Comparison of ENCODE assay signal across 17 cellular contexts in the genomic region with DNA sequence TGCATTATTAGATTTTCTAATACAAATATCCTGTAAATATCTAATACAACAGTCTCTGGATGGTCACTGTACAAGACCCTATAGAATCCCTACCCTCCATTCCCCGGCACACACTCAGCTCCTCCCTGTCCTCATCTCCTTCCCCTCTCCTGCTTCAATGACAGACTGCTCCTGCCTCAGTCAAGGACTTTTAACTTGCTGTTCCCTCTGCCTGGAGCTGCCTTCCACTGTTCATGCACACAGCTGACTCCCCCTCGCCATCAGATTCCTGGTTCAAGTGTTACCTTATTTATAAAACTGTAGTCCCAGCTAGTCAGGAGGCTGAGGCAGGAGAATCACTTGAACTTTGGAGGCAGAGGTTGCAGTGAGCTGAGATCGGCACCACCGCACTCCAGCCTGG. TPM values are rescaled to one million over a fixed set of nuclear protein-coding genes. Genes with fewer than 3 reads are reported as not detected.
DNase-seq lines count a peak whose midpoint lies in the region; ATAC-seq and TF ChIP-seq lines count a peak whose summit lies in the region.
"Had no signal": no experiment of that assay in that cellular context is flagged by ENCODE, and none has a peak within 500 bp of the region (broad histone marks: within the 10 kb centered on the region; RNA-seq: fewer than 3 reads in every experiment).

No MANE protein-coding gene starts in this region.

- no peak for TF ChIP-seq EP300 in SK-N-SH (IDR thresholded peaks at IDR 0.05; ENCODE audit: borderline replicate concordance in 1 of 2, low read depth in 1 of 2, low read length in 1 of 2)

- H3K4me2 ChIP-seq in SK-N-SH: no peak overlapping the region

- 84% methylated on average over 4 of the region's 4 CpGs for WGBS in SK-N-SH (ENCODE audit: low lambda C conversion rate)

- H3K9me3 ChIP-seq in SK-N-SH: no peaks in the 10 kb centered on the region
- H3K9me3 ChIP-seq in SK-N-MC (ENCODE audit: low read depth, low read length): no peaks in the 10 kb centered on the region

- H3K27me3 ChIP-seq in SK-N-SH (ENCODE audit: insufficient read depth): no peaks in the 10 kb centered on the region

- peaks cover 18 to 20% of the 10 kb centered on the region in 2 experiments for H3K4me1 ChIP-seq in SK-N-SH (ENCODE audit: control insufficient read depth in 1 of 2, insufficient read depth in 2 of 2, low read depth in 1 of 2, low read length in 1 of 2)

- H3K36me3 ChIP-seq in SK-N-SH (replicated peaks in 1 of 2; ENCODE audit: control insufficient read depth in 1 of 2, insufficient read depth in 2 of 2, low read length in 1 of 2): no peaks in the 10 kb centered on the region
- no peaks in the 10 kb centered on the region for H3K36me3 ChIP-seq in SK-N-MC (ENCODE audit: insufficient read depth, low read length)

- POLR2A ChIA-PET in SK-N-SH (lab: Yijun Ruan, JAX): no interaction called here

- no peaks in the 10 kb centered on the region for H4K20me1 ChIP-seq in SK-N-SH (ENCODE audit: insufficient read depth)

- H3K4me3 ChIP-seq in SK-N-SH (ENCODE audit: low read depth in 2 of 2, low read length in 1 of 2): no peak overlapping the region
- H3K4me3 ChIP-seq in SK-N-MC: no peak overlapping the region
- H3K4me3 ChIP-seq: GM23248 had no signal

- CTCF ChIA-PET in SK-N-SH (lab: Yijun Ruan, JAX): interaction anchor here (1.0 to 1.6 kb wide), 2 partner anchors 14 to 50 kb away, joined by 3 to 4 read pairs; no protein-coding TSS in a partner anchor

- peak overlapping the region; percentile 55 for H3K27ac Mint-ChIP-seq in mesothelial cell of epicardium
- H3K27ac Mint-ChIP-seq: CD14-positive monocyte; CD8-positive, alpha-beta T cell; H9 had no signal

- TF ChIP-seq RAD21 in SK-N-SH (IDR thresholded peaks at IDR 0.05; ENCODE audit: low read length): no peak

- H3K9me2 ChIP-seq in SK-N-SH: no peaks in the 10 kb centered on the region

- TF ChIP-seq CTCF in SK-N-SH (IDR thresholded peaks at IDR 0.05): no peak
- TF ChIP-seq CTCF in mesothelial cell of epicardium (IDR thresholded peaks at IDR 0.05; ENCODE audit: unreplicated experiment): no peak

- H3K4me1 Mint-ChIP-seq in mesothelial cell of epicardium: peaks cover 60% of the 10 kb centered on the region
- H3K4me1 Mint-ChIP-seq: CD14-positive monocyte had no signal

- no peak overlapping the region for H3K4me3 Mint-ChIP-seq in mesothelial cell of epicardium
- H3K4me3 Mint-ChIP-seq: CD14-positive monocyte; CD8-positive, alpha-beta T cell; H9 had no signal

- H3K27ac ChIP-seq in SK-N-SH (ENCODE audit: low read depth in 2 of 2, low read length in 1 of 2) (no peak overlapping the region), SK-N-MC (0 out of 2 replicates have a peak overlapping the region, but pooled peaks have one; percentile 17)
- H3K27ac ChIP-seq: 22Rv1, GM23248 had no signal

- ATAC-seq in SK-N-SH treated with all-trans-retinoic acid at 6 μM for 48 hours: no peak
- ATAC-seq: CD8-positive, alpha-beta T cell; HepG2 had no signal

- no peaks in the 10 kb centered on the region for H3K36me3 Mint-ChIP-seq in mesothelial cell of epicardium
- H3K36me3 Mint-ChIP-seq: CD14-positive monocyte; CD8-positive, alpha-beta T cell had no signal

- H3K9ac ChIP-seq in SK-N-SH (no peak overlapping the region), SK-N-MC (ENCODE audit: insufficient read length) (peak overlapping the region; percentile 29)
- H3K9ac ChIP-seq: GM23248 had no signal

- H2AFZ ChIP-seq in SK-N-SH (ENCODE audit: low read depth): peak overlapping the region; percentile 57; the same call in 1 of the 2 replicates
- H2AFZ ChIP-seq: GM23248 had no signal

- peaks cover 4% of the 10 kb centered on the region for H3F3A ChIP-seq in SK-N-SH (replicated peaks; ENCODE audit: insufficient read depth)

- H3K27me3 Mint-ChIP-seq in mesothelial cell of epicardium (ENCODE audit: low read depth): no peaks in the 10 kb centered on the region

- DNase-seq in SK-N-SH: no peak
- DNase-seq in SK-N-MC (ENCODE audit: low read depth, low spot score): no peak
- no peak for DNase-seq in mesothelial cell of epicardium (ENCODE audit: low spot score in 2 of 2, unreplicated experiment in 2 of 2)
- no peak for DNase-seq in amniotic stem cell (lab: John Stamatoyannopoulos, UW)
- no peak for DNase-seq in stimulated activated CD4-positive, alpha-beta T cell treated with anti-CD3 and anti-CD28 coated beads, Interleukin-15, amount 100 ng/mL, for 24 hours
- no peak for DNase-seq in activated gamma-delta T cell treated with Interleukin-2 at 50 U/mL for 16 hours
- no peak for DNase-seq in NCI-H2171 (lab: John Stamatoyannopoulos, UW)
- DNase-seq: CD8-positive, alpha-beta T cell; COR-L47; DND-41; GF-D8; GM23248; H9 had no signal

- no peaks in the 10 kb centered on the region for H3K9me3 Mint-ChIP-seq in mesothelial cell of epicardium
- H3K9me3 Mint-ChIP-seq: CD14-positive monocyte; CD8-positive, alpha-beta T cell; H9 had no signal

- H3K79me2 ChIP-seq in SK-N-SH (ENCODE audit: insufficient read depth): no peaks in the 10 kb centered on the region

TF ChIP-seq in SK-N-SH, 30 proteins besides CTCF, POLR2A, EP300 and RAD21 (continues in another document):
- TF ChIP-seq TAF1 (IDR thresholded peaks at IDR 0.05; ENCODE audit: borderline replicate concordance, low read depth, low read length) (no peak), RXRA (IDR thresholded peaks at IDR 0.05; ENCODE audit: borderline replicate concordance, low read depth) (no peak), NRF1 (IDR thresholded peaks at IDR 0.05; ENCODE audit: low read depth, low read length) (no peak), MXI1 (IDR thresholded peaks at IDR 0.05; ENCODE audit: low read depth, low read length) (no peak), JUND (IDR thresholded peaks at IDR 0.05) (no peak), RCOR1 (IDR thresholded peaks at IDR 0.05; ENCODE audit: low read length) (no peak), RFX5 (IDR thresholded peaks at IDR 0.05; ENCODE audit: low read length) (no peak), TEAD4 (IDR thresholded peaks at IDR 0.05; ENCODE audit: borderline replicate concordance, insufficient read depth) (no peak)
- TF ChIP-seq, protein P1, sequence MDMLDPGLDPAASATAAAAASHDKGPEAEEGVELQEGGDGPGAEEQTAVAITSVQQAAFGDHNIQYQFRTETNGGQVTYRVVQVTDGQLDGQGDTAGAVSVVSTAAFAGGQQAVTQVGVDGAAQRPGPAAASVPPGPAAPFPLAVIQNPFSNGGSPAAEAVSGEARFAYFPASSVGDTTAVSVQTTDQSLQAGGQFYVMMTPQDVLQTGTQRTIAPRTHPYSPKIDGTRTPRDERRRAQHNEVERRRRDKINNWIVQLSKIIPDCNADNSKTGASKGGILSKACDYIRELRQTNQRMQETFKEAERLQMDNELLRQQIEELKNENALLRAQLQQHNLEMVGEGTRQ (IDR thresholded peaks at IDR 0.05; ENCODE audit: borderline replicate concordance, low read depth, low read length): no peak
- TF ChIP-seq, protein P2, sequence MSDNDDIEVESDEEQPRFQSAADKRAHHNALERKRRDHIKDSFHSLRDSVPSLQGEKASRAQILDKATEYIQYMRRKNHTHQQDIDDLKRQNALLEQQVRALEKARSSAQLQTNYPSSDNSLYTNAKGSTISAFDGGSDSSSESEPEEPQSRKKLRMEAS (IDR thresholded peaks at IDR 0.05; ENCODE audit: low read depth): no peak

TF ChIP-seq in SK-N-SH treated with all-trans-retinoic acid at 6 μM for 48 hours, 23 proteins besides CTCF, POLR2A, EP300 and RAD21 (continues in another document):
- TF ChIP-seq, protein P3, sequence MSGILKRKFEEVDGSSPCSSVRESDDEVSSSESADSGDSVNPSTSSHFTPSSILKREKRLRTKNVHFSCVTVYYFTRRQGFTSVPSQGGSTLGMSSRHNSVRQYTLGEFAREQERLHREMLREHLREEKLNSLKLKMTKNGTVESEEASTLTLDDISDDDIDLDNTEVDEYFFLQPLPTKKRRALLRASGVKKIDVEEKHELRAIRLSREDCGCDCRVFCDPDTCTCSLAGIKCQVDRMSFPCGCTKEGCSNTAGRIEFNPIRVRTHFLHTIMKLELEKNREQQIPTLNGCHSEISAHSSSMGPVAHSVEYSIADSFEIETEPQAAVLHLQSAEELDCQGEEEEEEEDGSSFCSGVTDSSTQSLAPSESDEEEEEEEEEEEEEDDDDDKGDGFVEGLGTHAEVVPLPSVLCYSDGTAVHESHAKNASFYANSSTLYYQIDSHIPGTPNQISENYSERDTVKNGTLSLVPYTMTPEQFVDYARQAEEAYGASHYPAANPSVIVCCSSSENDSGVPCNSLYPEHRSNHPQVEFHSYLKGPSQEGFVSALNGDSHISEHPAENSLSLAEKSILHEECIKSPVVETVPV (CRISPR knock-in tag; IDR thresholded peaks at IDR 0.05): no peak
- TF ChIP-seq SNAI2 (CRISPR knock-in tag; IDR thresholded peaks at IDR 0.05): no peak
- TF ChIP-seq, protein P4, sequence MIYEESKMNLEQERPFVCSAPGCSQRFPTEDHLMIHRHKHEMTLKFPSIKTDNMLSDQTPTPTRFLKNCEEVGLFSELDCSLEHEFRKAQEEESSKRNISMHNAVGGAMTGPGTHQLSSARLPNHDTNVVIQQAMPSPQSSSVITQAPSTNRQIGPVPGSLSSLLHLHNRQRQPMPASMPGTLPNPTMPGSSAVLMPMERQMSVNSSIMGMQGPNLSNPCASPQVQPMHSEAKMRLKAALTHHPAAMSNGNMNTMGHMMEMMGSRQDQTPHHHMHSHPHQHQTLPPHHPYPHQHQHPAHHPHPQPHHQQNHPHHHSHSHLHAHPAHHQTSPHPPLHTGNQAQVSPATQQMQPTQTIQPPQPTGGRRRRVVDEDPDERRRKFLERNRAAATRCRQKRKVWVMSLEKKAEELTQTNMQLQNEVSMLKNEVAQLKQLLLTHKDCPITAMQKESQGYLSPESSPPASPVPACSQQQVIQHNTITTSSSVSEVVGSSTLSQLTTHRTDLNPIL (CRISPR knock-in tag; IDR thresholded peaks at IDR 0.05; ENCODE audit: low read depth): no peak
- no peak for TF ChIP-seq BACH2 (CRISPR knock-in tag; IDR thresholded peaks at IDR 0.05; ENCODE audit: borderline replicate concordance)
- TF ChIP-seq ZFP30 (CRISPR knock-in tag; IDR thresholded peaks at IDR 0.05): no peak
- TF ChIP-seq TOX (CRISPR knock-in tag; IDR thresholded peaks at IDR 0.05; ENCODE audit: borderline replicate concordance): no peak
- TF ChIP-seq ZFP3 (CRISPR knock-in tag; IDR thresholded peaks at IDR 0.05): no peak
- TF ChIP-seq TCF4 (CRISPR knock-in tag; IDR thresholded peaks at IDR 0.05; ENCODE audit: borderline replicate concordance): no peak
- no peak for TF ChIP-seq ISL1 (CRISPR knock-in tag; IDR thresholded peaks at IDR 0.05)
- TF ChIP-seq RARB (CRISPR knock-in tag; IDR thresholded peaks at IDR 0.05): no peak
- no peak for TF ChIP-seq ARNTL (CRISPR knock-in tag; IDR thresholded peaks at IDR 0.05; ENCODE audit: borderline replicate concordance, low read depth)

RNA-seq across cellular contexts. Expression of a gene that starts 3.3 kb away (rescaled TPM):
- 1.8 and 2.5 TPM in 2 replicates for polyA plus RNA-seq in SK-N-SH (2012; rRNA removed)
- polyA plus RNA-seq in SK-N-SH (2012; cell fraction: cytosol; rRNA removed): 2.3 and 2.4 TPM in 2 replicates
- polyA plus RNA-seq in SK-N-SH (2012; cell fraction: nucleus; rRNA removed): 3.0 and 4.6 TPM in 2 replicates
- 6.8 to 7.3 TPM (median 7.2 TPM) in 3 replicates for total RNA-seq in mesothelial cell of epicardium
- total RNA-seq: CD8-positive, alpha-beta T cell; H9; HepG2 had no signal
- polyA plus RNA-seq: CD14-positive monocyte, HepG2 had no signal

RNA-seq across cellular contexts. Expression of a gene that starts 28.9 kb away (rescaled TPM):
- polyA plus RNA-seq in SK-N-SH (2012; rRNA removed): 11.6 and 18.5 TPM in 2 replicates
- 13.0 and 14.1 TPM in 2 replicates for polyA plus RNA-seq in SK-N-SH (2012; cell fraction: cytosol; rRNA removed)
- polyA plus RNA-seq in SK-N-SH (2012; cell fraction: nucleus; rRNA removed): 13.8 and 26.9 TPM in 2 replicates
- 36.1 to 40.8 TPM (median 36.5 TPM) in 3 replicates for total RNA-seq in mesothelial cell of epicardium
